23 cellular contexts compared by ENCODE assay signal in genomic region chr5:56433039-56433438, GRCh38.
DNase-seq lines count a peak whose midpoint lies in the region; ATAC-seq and TF ChIP-seq lines count a peak whose summit lies in the region.
"Had no signal": no experiment of that assay in that cellular context is flagged by ENCODE, and none has a peak within 500 bp of the region (broad histone marks: within the 10 kb centered on the region; RNA-seq: fewer than 3 reads in every experiment).

No MANE protein-coding gene starts in this region.

- H2AFZ ChIP-seq in SK-N-SH (ENCODE audit: low read depth) (no peak overlapping the region), IMR-90 (replicated peaks; ENCODE audit: low read length, poor library complexity) (no peak overlapping the region), trophoblast cell (ENCODE audit: insufficient read depth, low read length, poor library complexity) (no peak overlapping the region), Karpas-422 (ENCODE audit: low read length) (no peak overlapping the region)

- H3K36me3 ChIP-seq in SK-N-SH (replicated peaks in 1 of 2; ENCODE audit: control insufficient read depth in 1 of 2, insufficient read depth in 2 of 2, low read length in 1 of 2) (no peaks in the 10 kb centered on the region), IMR-90 (ENCODE audit: control insufficient read depth, insufficient read depth, low read length) (no peaks in the 10 kb centered on the region), trophoblast cell (ENCODE audit: control insufficient read depth in 1 of 2, insufficient read depth in 2 of 2, low read length in 2 of 2) (no peaks in the 10 kb centered on the region), Karpas-422 (ENCODE audit: insufficient read depth, low read length) (no peaks in the 10 kb centered on the region)
- H3K36me3 ChIP-seq: BE2C, BLaER1 had no signal

- H3K79me1 ChIP-seq in IMR-90 (ENCODE audit: low read depth in 1 of 2, low read length in 2 of 2) (no peaks in the 10 kb centered on the region), trophoblast cell (ENCODE audit: low read length) (peaks cover 54% of the 10 kb centered on the region)

- dilution Hi-C loops in IMR-90 (cut with HindIII; ENCODE audit: low sequenced_read_pairs, unreplicated experiment) = no loop called here

- H3K23ac ChIP-seq in IMR-90 (ENCODE audit: low read depth, low read length) = no peak overlapping the region
- H3K23ac ChIP-seq in trophoblast cell (ENCODE audit: low read length) = no peak overlapping the region

- in situ Hi-C loops in IMR-90 (cut with MboI; ENCODE audit: low sequenced_read_pairs) = no loop called here

- H3K4me2 ChIP-seq in SK-N-SH (no peak overlapping the region), IMR-90 (ENCODE audit: low read depth, low read length) (no peak overlapping the region), trophoblast cell (ENCODE audit: low read length) (no peak overlapping the region), Karpas-422 (ENCODE audit: low read depth, low read length, poor library complexity, severe bottlenecking) (no peak overlapping the region)
- H3K4me2 ChIP-seq: A549, BLaER1 had no signal

- peaks cover 7% of the 10 kb centered on the region for H3K9me3 Mint-ChIP-seq in activated CD4-positive, alpha-beta T cell treated with anti-CD3 and anti-CD28 coated beads, Interleukin-2, amount 10 ng/mL, durations not matched to agents 24 days and 14 days

- BruUV-seq in IMR-90 (replicated peaks; lab: Mats Ljungman, UMichigan) = no TSS peak

- no peaks in the 10 kb centered on the region for H3K27me3 ChIP-seq in SK-N-SH (ENCODE audit: insufficient read depth)
- no peaks in the 10 kb centered on the region for H3K27me3 ChIP-seq in IMR-90 (ENCODE audit: control insufficient read depth, insufficient read depth, low read length)
- H3K27me3 ChIP-seq in trophoblast cell (ENCODE audit: insufficient read depth, low read length) = no peaks in the 10 kb centered on the region
- H3K27me3 ChIP-seq in Karpas-422 (ENCODE audit: low read length) = no peaks in the 10 kb centered on the region
- H3K27me3 ChIP-seq: BE2C, BLaER1 had no signal

- intact Hi-C loops in IMR-90 (cut with micrococcal nuclease) = no loop called here
- intact Hi-C loops in activated CD4-positive, alpha-beta T cell treated with anti-CD3 and anti-CD28 coated beads, Interleukin-2, amount 10 ng/mL, durations not matched to agents 24 days and 14 days (cut with micrococcal nuclease) = no loop called here

- no peak overlapping the region for H2BK12ac ChIP-seq in trophoblast cell (ENCODE audit: low read length)

- H4K91ac ChIP-seq in IMR-90 (ENCODE audit: insufficient read depth, low read depth, low read length) (peak overlapping the region; percentile 23; the same call in 1 of the 2 replicates), trophoblast cell (ENCODE audit: low read depth, low read length) (no peak overlapping the region)

- no peak for TF ChIP-seq RAD21 in SK-N-SH (IDR thresholded peaks at IDR 0.05; ENCODE audit: low read length)
- TF ChIP-seq RAD21 in IMR-90 (IDR thresholded peaks at IDR 0.05; ENCODE audit: low read length) = no peak

- H3K27ac Mint-ChIP-seq in activated CD4-positive, alpha-beta T cell treated with anti-CD3 and anti-CD28 coated beads, Interleukin-2, amount 10 ng/mL, durations not matched to agents 24 days and 14 days = no peak overlapping the region
- H3K27ac Mint-ChIP-seq: CD4-positive, CD25-positive, alpha-beta regulatory T cell had no signal

- peak; percentile 60 for ATAC-seq in SK-N-SH treated with all-trans-retinoic acid at 6 μM for 48 hours
- ATAC-seq in IMR-90 (ENCODE audit: low read depth) = no peak
- ATAC-seq: A549, GM12878 had no signal

- no peak overlapping the region for H2BK120ac ChIP-seq in IMR-90 (ENCODE audit: low read depth, low read length)
- no peak overlapping the region for H2BK120ac ChIP-seq in trophoblast cell (ENCODE audit: insufficient read depth, low read length, poor library complexity)

- H3K4me1 Mint-ChIP-seq in activated CD4-positive, alpha-beta T cell treated with anti-CD3 and anti-CD28 coated beads, Interleukin-2, amount 10 ng/mL, durations not matched to agents 24 days and 14 days = peaks cover 12% of the 10 kb centered on the region
- H3K4me1 Mint-ChIP-seq: CD8-positive, alpha-beta memory T cell had no signal

- no peak overlapping the region for H4K12ac ChIP-seq in trophoblast cell (ENCODE audit: low read depth, low read length)

- peaks cover 8% of the 10 kb centered on the region; the same call in 1 of the 2 replicates for H3K9me1 ChIP-seq in IMR-90 (ENCODE audit: insufficient read depth, low read length)

- peak overlapping the region; percentile 60; the same call in 1 of the 2 replicates for H3K18ac ChIP-seq in IMR-90 (ENCODE audit: low read depth, low read length)
- H3K18ac ChIP-seq in trophoblast cell (ENCODE audit: low read length) = no peak overlapping the region

- no peak overlapping the region for H3K14ac ChIP-seq in IMR-90 (replicated peaks; ENCODE audit: low read depth, low read length)
- H3K14ac ChIP-seq in trophoblast cell (ENCODE audit: low read length) = no peak overlapping the region

- H4K5ac ChIP-seq in IMR-90 (ENCODE audit: low read depth, low read length) = no peak overlapping the region

- DNase-seq in SK-N-SH (no peak), IMR-90 (no peak), islet precursor cell (peak; percentile 66), trophoblast cell (peak in 1 of 2 donors; percentile 12), Karpas-422 (no peak), COLO668 (lab: John Stamatoyannopoulos, UW; ENCODE audit: unreplicated experiment) (no peak)
- DNase-seq in activated CD4-positive, alpha-beta T cell treated with anti-CD3 and anti-CD28 coated beads, Interleukin-2, amount 10 ng/mL, durations not matched to agents 24 days and 14 days = no peak
- DNase-seq: AML-193; BE2C; C1 segment of cervical spinal cord; Caco-2; Calu3; CD4-positive, alpha-beta memory T cell; CD4-positive, CD25-positive, alpha-beta regulatory T cell; CD8-positive, alpha-beta memory T cell; DMS79 treated with DMSO at 0.1 percent for 48 hours; GDM1 had no signal

- H3K56ac ChIP-seq in IMR-90 (ENCODE audit: extremely low read depth, insufficient read depth, low read length) = no peak overlapping the region

- H3K4ac ChIP-seq in IMR-90 (ENCODE audit: low read depth, low read length) = 0 out of 2 replicates have a peak overlapping the region, but pooled peaks have one; percentile 15
- H3K4ac ChIP-seq in trophoblast cell (ENCODE audit: low read depth, low read length) = no peak overlapping the region

- H3K27ac ChIP-seq in SK-N-SH (ENCODE audit: low read depth in 2 of 2, low read length in 1 of 2) = peak overlapping the region in 1 of 2 experiments; percentile 28; a peak in 1 of 4 replicates
- no peak overlapping the region for H3K27ac ChIP-seq in IMR-90 (ENCODE audit: insufficient read depth, low read length)
- H3K27ac ChIP-seq in trophoblast cell (ENCODE audit: low read depth, low read length) = peak overlapping the region; percentile 95
- H3K27ac ChIP-seq in Karpas-422 (ENCODE audit: low read length) = no peak overlapping the region
- H3K27ac ChIP-seq: 22Rv1, A549, BLaER1 had no signal

- WGBS in SK-N-SH (ENCODE audit: low lambda C conversion rate) = 28% methylated on average over 2 of the region's 2 CpGs
- WGBS in IMR-90 (ENCODE audit: extremely low coverage in 2 of 2, insufficient read length in 1 of 2), 2 experiments = no CpG with 5 or more reads among the region's 2 CpGs
- no CpG with 5 or more reads among the region's 2 CpGs for WGBS in trophoblast cell (ENCODE audit: extremely low coverage, insufficient coverage, insufficient read length)

- CTCF ChIA-PET in SK-N-SH (lab: Yijun Ruan, JAX) = no interaction called here
- CTCF ChIA-PET in IMR-90 (lab: Yijun Ruan, JAX) = no interaction called here

- H3K4me3 ChIP-seq in SK-N-SH (ENCODE audit: low read depth in 2 of 2, low read length in 1 of 2) (no peak overlapping the region), IMR-90 (ENCODE audit: insufficient read depth, low read depth, low read length) (no peak overlapping the region), trophoblast cell (ENCODE audit: low read depth, low read length) (no peak overlapping the region), Karpas-422 (ENCODE audit: low read length) (no peak overlapping the region)
- H3K4me3 ChIP-seq: A549, BLaER1, GM12878 had no signal

- no peaks in the 10 kb centered on the region for H3K36me3 Mint-ChIP-seq in activated CD4-positive, alpha-beta T cell treated with anti-CD3 and anti-CD28 coated beads, Interleukin-2, amount 10 ng/mL, durations not matched to agents 24 days and 14 days (ENCODE audit: low read depth)
- H3K36me3 Mint-ChIP-seq: CD14-positive monocyte; CD4-positive, alpha-beta memory T cell; CD4-positive, CD25-positive, alpha-beta regulatory T cell had no signal

- H3K4me3 Mint-ChIP-seq in activated CD4-positive, alpha-beta T cell treated with anti-CD3 and anti-CD28 coated beads, Interleukin-2, amount 10 ng/mL, durations not matched to agents 24 days and 14 days = no peak overlapping the region
- H3K4me3 Mint-ChIP-seq: CD14-positive monocyte; CD4-positive, alpha-beta memory T cell; CD4-positive, CD25-positive, alpha-beta regulatory T cell; CD8-positive, alpha-beta memory T cell had no signal

- no peaks in the 10 kb centered on the region for H3K9me2 ChIP-seq in SK-N-SH
- no peaks in the 10 kb centered on the region for H3K9me2 ChIP-seq in Karpas-422 (replicated peaks; ENCODE audit: insufficient read depth, low read length)

- H3K9ac ChIP-seq in SK-N-SH (no peak overlapping the region), IMR-90 (ENCODE audit: low read depth, low read length) (no peak overlapping the region), trophoblast cell (ENCODE audit: low read length) (no peak overlapping the region), Karpas-422 (ENCODE audit: low read length) (no peak overlapping the region)
- H3K9ac ChIP-seq: BLaER1 had no signal

- TF ChIP-seq CTCF in SK-N-SH (IDR thresholded peaks at IDR 0.05) = no peak
- no peak for TF ChIP-seq CTCF in IMR-90 (conservative IDR thresholded peaks at IDR 0.05; ENCODE audit: low read depth, low read length)

- no peak overlapping the region for H2BK15ac ChIP-seq in IMR-90 (ENCODE audit: low read depth, low read length)

- H4K20me1 ChIP-seq in SK-N-SH (ENCODE audit: insufficient read depth) = no peaks in the 10 kb centered on the region
- H4K20me1 ChIP-seq in IMR-90 (ENCODE audit: insufficient read depth, low read length) = no peaks in the 10 kb centered on the region
- H4K20me1 ChIP-seq in Karpas-422 (ENCODE audit: insufficient read depth, low read depth, low read length) = no peaks in the 10 kb centered on the region
- H4K20me1 ChIP-seq: BLaER1 had no signal

- no peaks in the 10 kb centered on the region for H3F3A ChIP-seq in SK-N-SH (replicated peaks; ENCODE audit: insufficient read depth)

- no peak overlapping the region for H2AK9ac ChIP-seq in IMR-90 (replicated peaks; ENCODE audit: low read depth, low read length, poor library complexity)

- no peaks in the 10 kb centered on the region for H3K9me3 ChIP-seq in SK-N-SH
- H3K9me3 ChIP-seq in IMR-90 (ENCODE audit: control insufficient read depth, insufficient read depth, low read length) = no peaks in the 10 kb centered on the region
- H3K9me3 ChIP-seq in trophoblast cell (ENCODE audit: insufficient read depth, low read depth, low read length) = no peaks in the 10 kb centered on the region
- no peaks in the 10 kb centered on the region for H3K9me3 ChIP-seq in Karpas-422 (ENCODE audit: low read length)
- H3K9me3 ChIP-seq: A549, BE2C had no signal

- TF ChIP-seq EP300 in SK-N-SH (IDR thresholded peaks at IDR 0.05; ENCODE audit: borderline replicate concordance in 1 of 2, low read depth in 1 of 2, low read length in 1 of 2) = no peak

- POLR2A ChIA-PET in SK-N-SH (lab: Yijun Ruan, JAX) (no interaction called here), IMR-90 (lab: Charles Lee; ENCODE audit: unreplicated experiment) (no interaction called here)

- TF ChIP-seq POLR2A in IMR-90 (IDR thresholded peaks at IDR 0.05; ENCODE audit: low read depth, low read length) = no peak

- no peak overlapping the region for H2AK5ac ChIP-seq in IMR-90 (ENCODE audit: low read depth, low read length)
- H2AK5ac ChIP-seq in trophoblast cell (ENCODE audit: low read length) = no peak overlapping the region

- H4K8ac ChIP-seq in IMR-90 (ENCODE audit: low read depth in 2 of 2, low read length in 2 of 2) (no peak overlapping the region; a peak in 1 of 4 replicates), trophoblast cell (ENCODE audit: low read depth, low read length) (no peak overlapping the region)

- peaks cover 2% of the 10 kb centered on the region for H3K27me3 Mint-ChIP-seq in activated CD4-positive, alpha-beta T cell treated with anti-CD3 and anti-CD28 coated beads, Interleukin-2, amount 10 ng/mL, durations not matched to agents 24 days and 14 days

- peaks cover 0 to 17% of the 10 kb centered on the region in 2 experiments; a peak in 2 of 4 replicates for H3K4me1 ChIP-seq in SK-N-SH (ENCODE audit: control insufficient read depth in 1 of 2, insufficient read depth in 2 of 2, low read depth in 1 of 2, low read length in 1 of 2)
- H3K4me1 ChIP-seq in IMR-90 (ENCODE audit: control insufficient read depth, insufficient read depth, low read length) = peaks cover 20% of the 10 kb centered on the region
- peaks cover 18 to 27% of the 10 kb centered on the region in 2 experiments for H3K4me1 ChIP-seq in trophoblast cell (ENCODE audit: control insufficient read depth in 1 of 2, insufficient read depth in 2 of 2, low read length in 2 of 2)
- no peaks in the 10 kb centered on the region for H3K4me1 ChIP-seq in Karpas-422 (ENCODE audit: low read length)
- H3K4me1 ChIP-seq: BLaER1 had no signal

- no peak overlapping the region for H2BK20ac ChIP-seq in IMR-90 (ENCODE audit: low read depth, low read length)

- H2BK5ac ChIP-seq in IMR-90 (ENCODE audit: low read depth, low read length, poor library complexity, severe bottlenecking) (no peak overlapping the region), trophoblast cell (ENCODE audit: low read depth, low read length, poor library complexity) (no peak overlapping the region)

- H3K79me2 ChIP-seq in SK-N-SH (ENCODE audit: insufficient read depth) = no peaks in the 10 kb centered on the region
- H3K79me2 ChIP-seq in trophoblast cell (ENCODE audit: control insufficient read depth, insufficient read depth, low read length, poor library complexity) = peaks cover 1% of the 10 kb centered on the region
- no peaks in the 10 kb centered on the region for H3K79me2 ChIP-seq in Karpas-422 (ENCODE audit: low read length)
